ENCODE assay signal across 1 cellular context in genomic region chr14:95153866-95154265, GRCh38.
TF ChIP-seq lines count a peak whose summit lies in the region.

No MANE protein-coding gene starts in this region.

TF ChIP-seq in GM12878, 131 proteins besides CTCF, POLR2A, EP300 and RAD21:
- no peak for TF ChIP-seq RBBP5 (conservative IDR thresholded peaks at IDR 0.05)
- no peak for TF ChIP-seq CBFB (IDR thresholded peaks at IDR 0.05; ENCODE audit: low read depth)
- TF ChIP-seq BRCA1 (IDR thresholded peaks at IDR 0.05; ENCODE audit: low read depth, low read length): no peak
- TF ChIP-seq TAF1 (IDR thresholded peaks at IDR 0.05; ENCODE audit: borderline replicate concordance, low read depth, low read length): no peak
- TF ChIP-seq ZNF274 (IDR thresholded peaks at IDR 0.05; ENCODE audit: insufficient read depth, insufficient read length): no peak
- no peak for TF ChIP-seq PAX8 (IDR thresholded peaks at IDR 0.05)
- TF ChIP-seq HDAC6 (IDR thresholded peaks at IDR 0.05; ENCODE audit: unreplicated experiment): no peak
- no peak for TF ChIP-seq SIX5 (IDR thresholded peaks at IDR 0.05; ENCODE audit: low read depth, low read length, severe bottlenecking)
- no peak for TF ChIP-seq RAD51 (IDR thresholded peaks at IDR 0.05)
- no peak for TF ChIP-seq SREBF2 (IDR thresholded peaks at IDR 0.05; ENCODE audit: low read length)
- TF ChIP-seq SUPT20H (IDR thresholded peaks at IDR 0.05; ENCODE audit: borderline replicate concordance, control insufficient read depth, low read depth, low read length): no peak
- TF ChIP-seq PML (IDR thresholded peaks at IDR 0.05; ENCODE audit: low read length): no peak
- no peak for TF ChIP-seq ZBED1 (IDR thresholded peaks at IDR 0.05; ENCODE audit: borderline replicate concordance)
